ENCODE assay signal across 14 cellular contexts in the genomic region with DNA sequence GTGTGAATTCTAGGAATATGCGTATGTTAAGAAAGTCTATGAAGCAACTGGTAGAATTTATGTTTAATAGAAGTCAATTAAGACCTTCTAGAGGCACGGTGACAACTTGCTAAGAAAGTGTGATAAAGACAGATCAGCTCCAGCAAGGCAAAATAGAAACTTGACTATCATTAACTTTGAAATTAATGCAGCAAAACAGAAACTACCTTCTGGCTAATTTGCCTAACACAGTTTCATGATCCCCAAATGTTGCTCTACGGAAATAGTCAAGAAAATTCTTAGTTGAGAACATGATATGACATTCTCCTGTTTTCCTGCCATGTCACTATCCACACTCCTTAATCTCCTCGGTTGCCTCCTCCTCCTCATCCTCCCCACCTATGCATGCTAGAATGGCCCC. TPM values are rescaled to one million over a fixed set of nuclear protein-coding genes. Genes with fewer than 3 reads are reported as not detected.
A peak's percentile ranks its signal among the peaks of the same experiment; 100 is the strongest.
DNase-seq lines count a peak whose midpoint lies in the region; ATAC-seq and TF ChIP-seq lines count a peak whose summit lies in the region.
"Had no signal": no experiment of that assay in that cellular context is flagged by ENCODE, and none has a peak within 500 bp of the region (broad histone marks: within the 10 kb centered on the region; RNA-seq: fewer than 3 reads in every experiment).

No MANE protein-coding gene starts in this region.

- H3K4me3 ChIP-seq in upper lobe of left lung (no peak overlapping the region), left lung (no peak overlapping the region)
- H3K4me3 ChIP-seq: body of pancreas had no signal

- DNase-seq in upper lobe of left lung (no peak), H9 (no peak), left lung (no peak)
- no peak for DNase-seq in activated T-helper 2 cell treated with anti-CD3 and anti-CD28 coated beads, Interferon-gamma antibody, Interleukin-2, Interleukin-4, amounts not matched to agents 10 μg/mL and 5 μg/mL and 100 μg/mL, durations not matched to agents 14 hours and 24 hours and 36 hours (ENCODE audit: low spot score)
- DNase-seq: activated CD8-positive, alpha-beta memory T cell treated with anti-CD3 and anti-CD28 coated beads, Interleukin-2, amount 50 U/mL, for 48 hours; activated naive CD4-positive, alpha-beta T cell treated with anti-CD3 and anti-CD28 coated beads for 36 hours; body of pancreas; NCI-H2081; stimulated activated naive CD4-positive, alpha-beta T cell had no signal

- no peak overlapping the region for H3K23ac ChIP-seq in H9 (ENCODE audit: insufficient read length, low read depth, low read length)

- H3K14ac ChIP-seq in H9 (ENCODE audit: insufficient read depth, low read length) = no peak overlapping the region

- peaks cover 10% of the 10 kb centered on the region for H3K23me2 ChIP-seq in H9 (ENCODE audit: insufficient read length, low read depth, low read length, poor library complexity, severe bottlenecking)

- no peak overlapping the region for H3K4ac ChIP-seq in H9 (ENCODE audit: low read depth, low read length)

- H3K56ac ChIP-seq in H9 (ENCODE audit: insufficient read length, low read depth, low read length) = no peak overlapping the region

- H3K4me3 Mint-ChIP-seq in brain (peak overlapping the region in 4 of 5 experiments; percentile 3 to 14 (median 8)), H9 (no peak overlapping the region)
- H3K4me3 Mint-ChIP-seq in activated T-helper 2 cell treated with anti-CD3 and anti-CD28 coated beads, Interferon-gamma antibody, Interleukin-2, Interleukin-4, amounts not matched to agents 10 μg/mL and 5 μg/mL and 100 μg/mL, durations not matched to agents 14 hours and 24 hours and 36 hours (ENCODE audit: low read depth) = no peak overlapping the region
- H3K4me3 Mint-ChIP-seq: activated naive CD4-positive, alpha-beta T cell treated with anti-CD3 and anti-CD28 coated beads for 36 hours; T-helper 2 cell treated with Interferon-gamma antibody and Interleukin-4, amounts not matched to agents 5 μg/mL and 100 μg/mL, for 36 hours had no signal

- H2BK20ac ChIP-seq in H9 (ENCODE audit: low read depth, low read length, poor library complexity, severe bottlenecking) = no peak overlapping the region

- H2AFZ ChIP-seq in H9 (ENCODE audit: low read length) = no peak overlapping the region

- peaks cover 0 to 4% (median 2%) of the 10 kb centered on the region in 5 experiments for H3K9me3 Mint-ChIP-seq in brain
- no peaks in the 10 kb centered on the region for H3K9me3 Mint-ChIP-seq in H9
- no peaks in the 10 kb centered on the region for H3K9me3 Mint-ChIP-seq in activated T-helper 2 cell treated with anti-CD3 and anti-CD28 coated beads, Interferon-gamma antibody, Interleukin-2, Interleukin-4, amounts not matched to agents 10 μg/mL and 5 μg/mL and 100 μg/mL, durations not matched to agents 14 hours and 24 hours and 36 hours
- H3K9me3 Mint-ChIP-seq: activated naive CD4-positive, alpha-beta T cell treated with anti-CD3 and anti-CD28 coated beads for 36 hours; T-helper 2 cell treated with Interferon-gamma antibody and Interleukin-4, amounts not matched to agents 5 μg/mL and 100 μg/mL, for 36 hours had no signal

- peaks cover 11% of the 10 kb centered on the region for H3K27me3 Mint-ChIP-seq in brain
- H3K27me3 Mint-ChIP-seq in H9 (ENCODE audit: low read depth) = peaks cover 11% of the 10 kb centered on the region
- H3K27me3 Mint-ChIP-seq in activated T-helper 2 cell treated with anti-CD3 and anti-CD28 coated beads, Interferon-gamma antibody, Interleukin-2, Interleukin-4, amounts not matched to agents 10 μg/mL and 5 μg/mL and 100 μg/mL, durations not matched to agents 14 hours and 24 hours and 36 hours (ENCODE audit: low read depth) = peaks cover 45% of the 10 kb centered on the region

- H3K27ac Mint-ChIP-seq in brain = peak overlapping the region in 1 of 5 experiments; percentile 1
- H3K27ac Mint-ChIP-seq in H9 = no peak overlapping the region
- no peak overlapping the region for H3K27ac Mint-ChIP-seq in activated T-helper 2 cell treated with anti-CD3 and anti-CD28 coated beads, Interferon-gamma antibody, Interleukin-2, Interleukin-4, amounts not matched to agents 10 μg/mL and 5 μg/mL and 100 μg/mL, durations not matched to agents 14 hours and 24 hours and 36 hours
- H3K27ac Mint-ChIP-seq: activated naive CD4-positive, alpha-beta T cell treated with anti-CD3 and anti-CD28 coated beads for 36 hours; T-helper 2 cell treated with Interferon-gamma antibody and Interleukin-4, amounts not matched to agents 5 μg/mL and 100 μg/mL, for 36 hours had no signal

- no peak overlapping the region for H2BK12ac ChIP-seq in H9 (ENCODE audit: insufficient read length, low read depth, low read length)

- H3K27me3 ChIP-seq in upper lobe of left lung (peaks cover 0 to 7% (median 0%) of the 10 kb centered on the region in 4 donors), H9 (ENCODE audit: insufficient read depth, low read length) (no peaks in the 10 kb centered on the region), left lung (peaks cover 0 to 19% of the 10 kb centered on the region in 2 donors)
- H3K27me3 ChIP-seq: body of pancreas had no signal

- H3K79me2 ChIP-seq in H9 (ENCODE audit: insufficient read depth, low read length) = 0 out of 2 replicates have a peak, but pooled peaks cover 2% of the 10 kb centered on the region

- no peak for TF ChIP-seq POLR2A in upper lobe of left lung (IDR thresholded peaks at IDR 0.05)

- no peak overlapping the region for H2AK5ac ChIP-seq in H9 (ENCODE audit: insufficient read length, low read length)

- no peak overlapping the region for H4K91ac ChIP-seq in H9 (ENCODE audit: insufficient read length, low read depth, low read length)

- ATAC-seq in GM18502 (IDR thresholded peaks at IDR 0.05; ENCODE audit: poor library complexity, unreplicated experiment) (peak; percentile 29), GM19463 (IDR thresholded peaks at IDR 0.05; ENCODE audit: unreplicated experiment) (peak; percentile 19), HG03280 (IDR thresholded peaks at IDR 0.05; ENCODE audit: unreplicated experiment) (peak; percentile 26), upper lobe of left lung (ENCODE audit: low FRiP score in 2 of 2) (no peak), left lung (no peak)
- ATAC-seq: body of pancreas had no signal

- peaks cover 40% of the 10 kb centered on the region for H3K36me3 Mint-ChIP-seq in brain
- peaks cover 0 to 6% (median 5%) of the 10 kb centered on the region in 3 experiments; a peak in 2 of 7 replicates for H3K36me3 Mint-ChIP-seq in H9 (ENCODE audit: insufficient read depth in 1 of 3, low read depth in 3 of 3)
- H3K36me3 Mint-ChIP-seq in activated T-helper 2 cell treated with anti-CD3 and anti-CD28 coated beads, Interferon-gamma antibody, Interleukin-2, Interleukin-4, amounts not matched to agents 10 μg/mL and 5 μg/mL and 100 μg/mL, durations not matched to agents 14 hours and 24 hours and 36 hours (ENCODE audit: low read depth) = peaks cover 2% of the 10 kb centered on the region

- no peak overlapping the region for H3K18ac ChIP-seq in H9 (ENCODE audit: insufficient read length, low read depth, low read length)

- no peak overlapping the region for H2BK120ac ChIP-seq in H9 (ENCODE audit: low read depth, low read length, poor library complexity, severe bottlenecking)

- no peak overlapping the region for H4K8ac ChIP-seq in H9 (replicated peaks; ENCODE audit: insufficient read length, low read depth, low read length)

- no peaks in the 10 kb centered on the region for H4K20me1 ChIP-seq in H9 (ENCODE audit: control insufficient read depth, insufficient read depth, insufficient read length)

- H3K79me1 ChIP-seq in H9 (ENCODE audit: insufficient read depth, low read depth, low read length, poor library complexity, severe bottlenecking) = peaks cover 3% of the 10 kb centered on the region

- H3K27ac ChIP-seq in upper lobe of left lung = no peak overlapping the region
- H3K27ac ChIP-seq in H9 (ENCODE audit: insufficient read length, low read depth, low read length) = no peak overlapping the region
- H3K27ac ChIP-seq in left lung = no peak overlapping the region
- H3K27ac ChIP-seq: body of pancreas had no signal

- H2BK5ac ChIP-seq in H9 (ENCODE audit: insufficient read length, low read length) = no peak overlapping the region

- H3K4me1 ChIP-seq in upper lobe of left lung (peaks cover 4 to 19% (median 6%) of the 10 kb centered on the region in 4 donors), H9 (ENCODE audit: insufficient read depth, low read length) (no peaks in the 10 kb centered on the region), left lung (peaks cover 0 to 6% of the 10 kb centered on the region in 2 donors)

- intact Hi-C loops in activated T-helper 2 cell treated with anti-CD3 and anti-CD28 coated beads, Interferon-gamma antibody, Interleukin-2, Interleukin-4, amounts not matched to agents 10 μg/mL and 5 μg/mL and 100 μg/mL, durations not matched to agents 14 hours and 24 hours and 36 hours (cut with micrococcal nuclease) = no loop called here
- intact Hi-C loops in left lung (cut with DNase I) = no loop called here

- no peak for TF ChIP-seq EP300 in upper lobe of left lung (IDR thresholded peaks at IDR 0.05)

- H3K9me3 ChIP-seq in upper lobe of left lung = no peaks in the 10 kb centered on the region
- H3K9me3 ChIP-seq in H9 (ENCODE audit: control insufficient read depth, low read depth, low read length) = no peaks in the 10 kb centered on the region
- no peaks in the 10 kb centered on the region for H3K9me3 ChIP-seq in left lung
- H3K9me3 ChIP-seq: body of pancreas had no signal

- peaks cover 70% of the 10 kb centered on the region for H3K4me1 Mint-ChIP-seq in brain
- peaks cover 26 to 37% of the 10 kb centered on the region in 2 experiments for H3K4me1 Mint-ChIP-seq in H9
- H3K4me1 Mint-ChIP-seq in activated T-helper 2 cell treated with anti-CD3 and anti-CD28 coated beads, Interferon-gamma antibody, Interleukin-2, Interleukin-4, amounts not matched to agents 10 μg/mL and 5 μg/mL and 100 μg/mL, durations not matched to agents 14 hours and 24 hours and 36 hours (ENCODE audit: low read depth) = peaks cover 9% of the 10 kb centered on the region

- H3K4me2 ChIP-seq in H9 (ENCODE audit: insufficient read depth, insufficient read length, low read length) = no peak overlapping the region

- 83 to 91% methylated on average over 4 of the region's 4 CpGs for WGBS in upper lobe of left lung, 2 donors
- no CpG with 5 or more reads among the region's 4 CpGs for WGBS in H9 (ENCODE audit: extremely low coverage, insufficient read length, low lambda C conversion rate)

- TF ChIP-seq CTCF in brain (conservative IDR thresholded peaks at IDR 0.05) (no peak), upper lobe of left lung (IDR thresholded peaks at IDR 0.05) (no peak), H9 (conservative IDR thresholded peaks at IDR 0.05) (no peak), left lung (IDR thresholded peaks at IDR 0.05) (no peak)

- no peak overlapping the region for H2BK15ac ChIP-seq in H9 (ENCODE audit: low read depth, low read length)

- H3K36me3 ChIP-seq in upper lobe of left lung (no peaks in the 10 kb centered on the region), left lung (no peaks in the 10 kb centered on the region)

- H3K9ac ChIP-seq in H9 (ENCODE audit: extremely low read depth, insufficient read length, low read length) = no peak overlapping the region

- no peak overlapping the region for H4K5ac ChIP-seq in H9 (ENCODE audit: insufficient read length, low read depth, low read length)

- H3T11ph ChIP-seq in H9 (ENCODE audit: low read length) = no peak overlapping the region

RNA-seq across cellular contexts. Expression of a gene that starts 4.2 kb away (rescaled TPM):
- 5.7 TPM for polyA plus RNA-seq in brain (ENCODE audit: insufficient read depth, low read depth, low replicate concordance)
- total RNA-seq in upper lobe of left lung = 10 to 100 TPM in 1 of 6 donors, 1 to 10 TPM in 5; 4.1 to 12.6 (median 5.8) TPM
- total RNA-seq in H9 (2021) = 13.4 and 14.2 TPM in 2 replicates
- 0.51 and 1.2 TPM in 2 replicates for total RNA-seq in activated T-helper 2 cell treated with anti-CD3 and anti-CD28 coated beads, Interferon-gamma antibody, Interleukin-2, Interleukin-4, amounts not matched to agents 10 μg/mL and 5 μg/mL and 100 μg/mL, durations not matched to agents 14 hours and 24 hours and 36 hours
- 1 to 10 TPM; 4.4 to 6.0 TPM for total RNA-seq in left lung

Comparison
In these comparisons a context has a peak if more than half of its experiments do, and no peak if none do; other contexts are left out.
1. ATAC-seq: peak in GM18502 (single experiment), GM19463 (single experiment) and HG03280 (single experiment); none in upper lobe of left lung (0 of 2) and left lung (single experiment).
2. H3K4me3 Mint-ChIP-seq: peak in brain (4 of 5); none in H9 (0 of 2) and activated T-helper 2 cell treated with anti-CD3 and anti-CD28 coated beads, Interferon-gamma antibody, Interleukin-2, Interleukin-4, amounts not matched to agents 10 μg/mL and 5 μg/mL and 100 μg/mL, durations not matched to agents 14 hours and 24 hours and 36 hours (single experiment).